1 cellular context compared by ENCODE assay signal in genomic region chr1:64952055-64952699, GRCh38.
TF ChIP-seq lines count a peak whose summit lies in the region.

No MANE protein-coding gene starts in this region.

TF ChIP-seq in GM12878, 131 proteins besides CTCF, POLR2A, EP300 and RAD21 (continued from another document):
- TF ChIP-seq ZBTB40 (IDR thresholded peaks at IDR 0.05; ENCODE audit: borderline replicate concordance) (no peak), RFX5 (IDR thresholded peaks at IDR 0.05; ENCODE audit: low read depth, low read length) (no peak), PML (IDR thresholded peaks at IDR 0.05; ENCODE audit: low read length) (no peak), NFYA (IDR thresholded peaks at IDR 0.05; ENCODE audit: borderline replicate concordance, low read depth, low read length) (no peak), IKZF2 (IDR thresholded peaks at IDR 0.05) (no peak), SPI1 (IDR thresholded peaks at IDR 0.05; ENCODE audit: borderline replicate concordance, insufficient read depth, low read depth, low read length) (no peak), RBBP5 (conservative IDR thresholded peaks at IDR 0.05) (no peak), HDGF (IDR thresholded peaks at IDR 0.05) (no peak), TCF7 (IDR thresholded peaks at IDR 0.05; ENCODE audit: borderline replicate concordance) (no peak), BACH1 (IDR thresholded peaks at IDR 0.05; ENCODE audit: borderline replicate concordance) (no peak), ZBTB11 (CRISPR knock-in tag; IDR thresholded peaks at IDR 0.05) (no peak), SMAD1 (IDR thresholded peaks at IDR 0.05; ENCODE audit: low read depth, partially characterized antibody) (no peak), WRNIP1 (IDR thresholded peaks at IDR 0.05; ENCODE audit: borderline replicate concordance, low read depth, low read length) (no peak), MEF2B (IDR thresholded peaks at IDR 0.05; ENCODE audit: partially characterized antibody, poor library complexity, severe bottlenecking) (no peak)
